1 cellular context compared by ENCODE assay signal in the genomic region with DNA sequence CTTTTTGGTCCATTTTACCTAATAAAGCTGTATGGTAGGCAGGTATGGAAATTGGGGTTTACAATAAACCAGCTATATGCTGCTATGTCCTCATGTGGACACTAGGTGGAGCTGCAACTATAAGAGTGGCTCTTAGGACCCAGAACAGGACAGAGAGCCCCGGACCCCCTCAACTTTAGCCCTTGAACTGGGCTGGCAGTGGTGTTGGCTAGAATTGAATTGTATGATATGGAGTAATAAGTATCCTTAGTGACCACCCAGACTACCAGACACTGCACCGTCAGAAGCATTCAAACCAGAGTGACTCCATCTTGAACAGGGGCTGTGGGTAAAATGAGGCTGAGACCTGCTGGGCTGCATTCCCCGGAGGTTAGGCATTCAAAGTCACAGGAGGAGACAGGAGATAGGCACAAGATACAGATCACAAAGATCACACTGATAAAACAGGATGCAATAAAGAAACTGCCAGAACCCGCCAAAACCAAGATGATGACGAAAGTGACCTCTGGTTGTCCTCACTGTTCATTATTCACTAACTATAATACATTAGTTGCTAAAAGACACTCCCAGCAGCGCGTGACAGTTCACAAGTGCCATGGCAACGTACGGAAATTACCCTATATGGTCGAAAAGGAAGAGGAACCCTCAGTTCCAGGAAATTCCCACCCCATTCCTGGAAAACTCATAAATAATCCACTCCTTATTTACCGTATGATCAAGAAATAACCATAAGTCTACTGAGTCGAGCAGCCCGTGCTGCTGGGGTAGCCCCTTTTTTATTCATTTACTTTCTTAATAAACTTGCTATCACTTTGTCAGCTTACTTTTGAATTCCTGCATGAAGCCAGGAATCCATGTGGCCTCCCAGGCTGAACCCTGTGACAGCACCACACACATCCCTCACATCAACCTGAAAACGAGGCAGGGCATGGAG.
TF ChIP-seq lines count a peak whose summit lies in the region.

No MANE protein-coding gene starts in this region.

TF ChIP-seq in A549, 52 proteins besides CTCF, POLR2A, EP300 and RAD21 (continued from another document):
- TF ChIP-seq ATOH8 (CRISPR knock-in tag; IDR thresholded peaks at IDR 0.05; ENCODE audit: low read depth) = peak; percentile 93
- peak; percentile 40; the same call in 1 of the 2 replicates for TF ChIP-seq ZNF302 (CRISPR knock-in tag; IDR thresholded peaks at IDR 0.05)
- peak; percentile 92 for TF ChIP-seq ZSCAN20 (CRISPR knock-in tag; IDR thresholded peaks at IDR 0.05)
- TF ChIP-seq, protein P1, sequence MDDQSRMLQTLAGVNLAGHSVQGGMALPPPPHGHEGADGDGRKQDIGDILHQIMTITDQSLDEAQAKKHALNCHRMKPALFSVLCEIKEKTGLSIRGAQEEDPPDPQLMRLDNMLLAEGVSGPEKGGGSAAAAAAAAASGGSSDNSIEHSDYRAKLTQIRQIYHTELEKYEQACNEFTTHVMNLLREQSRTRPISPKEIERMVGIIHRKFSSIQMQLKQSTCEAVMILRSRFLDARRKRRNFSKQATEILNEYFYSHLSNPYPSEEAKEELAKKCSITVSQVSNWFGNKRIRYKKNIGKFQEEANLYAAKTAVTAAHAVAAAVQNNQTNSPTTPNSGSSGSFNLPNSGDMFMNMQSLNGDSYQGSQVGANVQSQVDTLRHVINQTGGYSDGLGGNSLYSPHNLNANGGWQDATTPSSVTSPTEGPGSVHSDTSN (IDR thresholded peaks at IDR 0.05) = no peak
- peak; percentile 93 for TF ChIP-seq HOXB13 (CRISPR knock-in tag; IDR thresholded peaks at IDR 0.05; ENCODE audit: low read depth)
TF ChIP-seq in A549: peak in this region for 9.
